Comparison of ENCODE assay signal across 16 cellular contexts in genomic region chr2:219419331-219420197, GRCh38. TPM values are rescaled to one million over a fixed set of nuclear protein-coding genes. Genes with fewer than 3 reads are reported as not detected.
DNase-seq lines count a peak whose midpoint lies in the region; ATAC-seq, FAIRE-seq and TF ChIP-seq lines count a peak whose summit lies in the region.
"Had no signal": no experiment of that assay in that cellular context is flagged by ENCODE, and none has a peak within 500 bp of the region (broad histone marks: within the 10 kb centered on the region; RNA-seq: fewer than 3 reads in every experiment).

No MANE protein-coding gene starts in this region.

- H2BK15ac ChIP-seq in H1 (ENCODE audit: low read length): peak overlapping the region; percentile 14; the same call in 1 of the 2 replicates
- no peak overlapping the region for H2BK15ac ChIP-seq in mesendoderm (replicated peaks; ENCODE audit: low read depth)

- H3K36me3 ChIP-seq in H1 (ENCODE audit: control insufficient read depth in 2 of 4, insufficient read depth in 4 of 4, low read length in 3 of 4): no peaks in the 10 kb centered on the region
- H3K36me3 ChIP-seq in muscle layer of colon (ENCODE audit: insufficient read depth, low read length): peaks cover 49% of the 10 kb centered on the region
- H3K36me3 ChIP-seq in tibial artery: peaks cover 0 to 23% (median 20%) of the 10 kb centered on the region in 3 donors
- H3K36me3 ChIP-seq in mesendoderm (ENCODE audit: control insufficient read depth, insufficient read depth, low read length): no peaks in the 10 kb centered on the region

- H2BK120ac ChIP-seq in H1 (replicated peaks; ENCODE audit: low read depth, low read length): no peak overlapping the region
- no peak overlapping the region for H2BK120ac ChIP-seq in mesendoderm (ENCODE audit: low read depth, low read length)

- H3K4me1 Mint-ChIP-seq in activated CD4-positive, alpha-beta T cell treated with anti-CD3 and anti-CD28 coated beads for 36 hours: no peaks in the 10 kb centered on the region

- no peak for TF ChIP-seq EP300 in H1 (IDR thresholded peaks at IDR 0.05; ENCODE audit: borderline replicate concordance in 1 of 2, low read depth in 2 of 2, low read length in 2 of 2)

- POLR2A ChIA-PET in H1 (lab: Charles Lee; ENCODE audit: partially characterized antibody): interaction anchor here (0.6 to 4.6 kb wide), 5 partner anchors 15 to 134 kb away, joined by 3 to 17 read pairs (median 3); no protein-coding TSS in a partner anchor
- POLR2A ChIA-PET in activated CD4-positive, alpha-beta T cell treated with anti-CD3 and anti-CD28 coated beads for 36 hours (lab: Charles Lee): no interaction called here

- H3K36me3 Mint-ChIP-seq in activated CD4-positive, alpha-beta T cell treated with anti-CD3 and anti-CD28 coated beads for 36 hours (ENCODE audit: low read depth): no peaks in the 10 kb centered on the region

- H3K4me3 ChIP-seq in H1 (ENCODE audit: extremely low read depth in 1 of 4, insufficient read depth in 2 of 4, low read depth in 3 of 4, low read length in 4 of 4): no peak overlapping the region
- peak overlapping the region; percentile 90 to 97 for H3K4me3 ChIP-seq in muscle layer of colon (ENCODE audit: low read depth in 1 of 2, low read length in 2 of 2)
- peak overlapping the region; percentile 61 for H3K4me3 ChIP-seq in tibial artery
- no peak overlapping the region for H3K4me3 ChIP-seq in mesendoderm (ENCODE audit: low read length)

- no peak overlapping the region for H2BK20ac ChIP-seq in H1 (ENCODE audit: low read length)

- WGBS in H1 (ENCODE audit: extremely low coverage in 1 of 2, insufficient coverage in 1 of 2, insufficient read length in 1 of 2, insufficient replicate concordance in 2 of 2, low coverage in 1 of 2, low lambda C conversion rate in 2 of 2, missing lambda C conversion rate in 1 of 2), 2 experiments: 93% methylated on average over 5 of the region's 9 CpGs; no CpG with 5 or more reads in 1 of the 2 experiments
- no CpG with 5 or more reads among the region's 9 CpGs for WGBS in mesendoderm (ENCODE audit: extremely low coverage, insufficient coverage, low lambda C conversion rate)

- TF ChIP-seq RAD21 in H1 (IDR thresholded peaks at IDR 0.05 in 1 of 2, conservative IDR thresholded peaks at IDR 0.05 in 1 of 2; ENCODE audit: low read depth in 2 of 2, low read length in 2 of 2): no peak

- H3K27ac ChIP-seq in H1 (ENCODE audit: low read depth, low read length): no peak overlapping the region
- H3K27ac ChIP-seq in muscle layer of colon (ENCODE audit: low read depth, low read length): peak overlapping the region; percentile 96
- H3K27ac ChIP-seq in tibial artery: peak overlapping the region; percentile 87 to 96
- H3K27ac ChIP-seq in mesendoderm (ENCODE audit: low read depth, low read length): no peak overlapping the region
- H3K27ac ChIP-seq: C4-2B had no signal

- peaks cover 0 to 2% of the 10 kb centered on the region in 2 experiments for H4K20me1 ChIP-seq in H1 (replicated peaks in 1 of 2; ENCODE audit: control insufficient read depth in 1 of 2, insufficient read depth in 2 of 2, low read length in 2 of 2)

- no peak overlapping the region for H2AK5ac ChIP-seq in H1 (ENCODE audit: low read depth, low read length)
- no peak overlapping the region for H2AK5ac ChIP-seq in mesendoderm (ENCODE audit: low read length)

- H4K5ac ChIP-seq in H1 (ENCODE audit: insufficient read length, low read depth, low read length): no peak overlapping the region
- H4K5ac ChIP-seq in mesendoderm (ENCODE audit: low read length): no peak overlapping the region

- H3K23me2 ChIP-seq in H1 (ENCODE audit: low read depth, low read length): peaks cover 2% of the 10 kb centered on the region

- H3K9ac ChIP-seq in H1 (replicated peaks in 1 of 4; ENCODE audit: extremely low read depth in 1 of 4, low read depth in 3 of 4, low read length in 3 of 4): no peak overlapping the region
- H3K9ac ChIP-seq in muscle layer of colon (ENCODE audit: low read length): peak overlapping the region; percentile 100
- no peak overlapping the region for H3K9ac ChIP-seq in mesendoderm (ENCODE audit: low read length)

- no peak overlapping the region for H2BK5ac ChIP-seq in H1 (ENCODE audit: low read depth, low read length)
- H2BK5ac ChIP-seq in mesendoderm (ENCODE audit: low read length): no peak overlapping the region

- H3K9me3 ChIP-seq in H1 (ENCODE audit: insufficient read depth in 2 of 2, low read depth in 1 of 2, low read length in 1 of 2) (no peaks in the 10 kb centered on the region), muscle layer of colon (ENCODE audit: low read length) (no peaks in the 10 kb centered on the region), tibial artery (no peaks in the 10 kb centered on the region)

- H3K23ac ChIP-seq in H1 (ENCODE audit: insufficient read length): no peak overlapping the region
- H3K23ac ChIP-seq in mesendoderm (ENCODE audit: low read length): no peak overlapping the region

- intact Hi-C loops in tibial artery (cut with DNase I; ENCODE audit: low total_unique reads): no loop called here
- intact Hi-C loops in activated CD4-positive, alpha-beta T cell treated with anti-CD3 and anti-CD28 coated beads for 36 hours (cut with DNase I, micrococcal nuclease): no loop called here

- DNase-seq in OCI-M1 (lab: John Stamatoyannopoulos, UW) (peak; percentile 79), H1 (ENCODE audit: low read depth in 1 of 2, low spot score in 2 of 2) (no peak), tibial artery (peak in 1 of 2 donors; percentile 88), mesendoderm (no peak), NCI-H774 (lab: John Stamatoyannopoulos, UW) (no peak)
- DNase-seq in activated CD4-positive, alpha-beta T cell treated with anti-CD3 and anti-CD28 coated beads for 36 hours: no peak
- DNase-seq: activated CD4-positive, alpha-beta T cell treated with anti-CD3 and anti-CD28 coated beads, Interleukin-2, amount 50 U/mL, for 4 hours; effector memory CD4-positive, alpha-beta T cell; NCI-H226; occipital lobe; T-helper 9 cell had no signal

- no peak for ATAC-seq in activated CD4-positive, alpha-beta T cell treated with anti-CD3 and anti-CD28 coated beads for 36 hours

- H3K4me2 ChIP-seq in H1 (ENCODE audit: insufficient read depth in 1 of 2, low read depth in 2 of 2, low read length in 2 of 2): 0 out of 4 replicates have a peak overlapping the region, but pooled peaks of 1 of the 2 experiments have one; percentile 12
- H3K4me2 ChIP-seq in mesendoderm (ENCODE audit: low read length): no peak overlapping the region

- TF ChIP-seq POLR2A in H1 (IDR thresholded peaks at IDR 0.05; ENCODE audit: control extremely low read depth in 1 of 2, low read depth in 2 of 2, low read length in 2 of 2): no peak

- H4K8ac ChIP-seq in H1 (ENCODE audit: extremely low read depth, insufficient read depth, low read length): no peak overlapping the region
- no peak overlapping the region for H4K8ac ChIP-seq in mesendoderm (ENCODE audit: low read depth, low read length)

- no peaks in the 10 kb centered on the region for H3K9me3 Mint-ChIP-seq in activated CD4-positive, alpha-beta T cell treated with anti-CD3 and anti-CD28 coated beads for 36 hours (ENCODE audit: low read depth)
- H3K9me3 Mint-ChIP-seq: activated T-helper 2 cell treated with anti-CD3 and anti-CD28 coated beads, Interferon-gamma antibody, Interleukin-2, Interleukin-4, amounts not matched to agents 10 μg/mL and 5 μg/mL and 100 μg/mL, durations not matched to agents 14 hours and 24 hours and 36 hours had no signal

- H3K4ac ChIP-seq in H1 (replicated peaks; ENCODE audit: insufficient read length, low read depth, low read length): no peak overlapping the region
- H3K4ac ChIP-seq in mesendoderm (ENCODE audit: low read depth, low read length): no peak overlapping the region

- H2BK12ac ChIP-seq in H1 (ENCODE audit: low read depth, low read length): no peak overlapping the region

- no peak overlapping the region for H3K27ac Mint-ChIP-seq in activated CD4-positive, alpha-beta T cell treated with anti-CD3 and anti-CD28 coated beads for 36 hours
- H3K27ac Mint-ChIP-seq: activated T-helper 2 cell treated with anti-CD3 and anti-CD28 coated beads, Interferon-gamma antibody, Interleukin-2, Interleukin-4, amounts not matched to agents 10 μg/mL and 5 μg/mL and 100 μg/mL, durations not matched to agents 14 hours and 24 hours and 36 hours had no signal

- H3K14ac ChIP-seq in H1 (ENCODE audit: insufficient read length): no peak overlapping the region

- no peaks in the 10 kb centered on the region for H3K79me2 ChIP-seq in H1 (ENCODE audit: control insufficient read depth in 1 of 2, insufficient read depth in 2 of 2, low read length in 2 of 2)
- H3K79me2 ChIP-seq in mesendoderm (ENCODE audit: control insufficient read depth, insufficient read depth, low read length): no peaks in the 10 kb centered on the region

- CTCF ChIA-PET in H1 (lab: Charles Lee; ENCODE audit: partially characterized antibody): interaction anchor here (1.2 to 88.6 kb wide), 6 partner anchors 9 to 70 kb away, joined by 4 to 7248 read pairs (median 16); partner anchors contain the start of genes ASIC4, CHPF, GMPPA and SPEG
- CTCF ChIA-PET in activated CD4-positive, alpha-beta T cell treated with anti-CD3 and anti-CD28 coated beads for 36 hours (lab: Charles Lee): interaction anchor here (0.5 to 2.4 kb wide), 5 partner anchors 8 to 265 kb away, joined by 3 to 9 read pairs (median 3); no protein-coding TSS in a partner anchor

- no peak for TF ChIP-seq CTCF in H1 (IDR thresholded peaks at IDR 0.05; ENCODE audit: control extremely low read depth in 1 of 3, insufficient read depth in 1 of 3, low read depth in 1 of 3, low read length in 3 of 3)
- TF ChIP-seq CTCF in tibial artery (IDR thresholded peaks at IDR 0.05): no peak

- peaks cover 17% of the 10 kb centered on the region for H3K27me3 Mint-ChIP-seq in activated CD4-positive, alpha-beta T cell treated with anti-CD3 and anti-CD28 coated beads for 36 hours

- H3K79me1 ChIP-seq in H1 (ENCODE audit: low read depth, low read length) (no peaks in the 10 kb centered on the region), mesendoderm (ENCODE audit: low read length) (no peaks in the 10 kb centered on the region)

- H2AFZ ChIP-seq in H1 (ENCODE audit: low read length): no peak overlapping the region

- no peak overlapping the region for H3K4me3 Mint-ChIP-seq in activated CD4-positive, alpha-beta T cell treated with anti-CD3 and anti-CD28 coated beads for 36 hours

- no peak overlapping the region for H3K56ac ChIP-seq in H1 (replicated peaks; ENCODE audit: insufficient read length, low read depth, low read length)
- no peak overlapping the region for H3K56ac ChIP-seq in mesendoderm (ENCODE audit: low read length)

- H3K18ac ChIP-seq in H1 (ENCODE audit: extremely low read depth, low read length) (no peak overlapping the region), mesendoderm (ENCODE audit: low read length) (no peak overlapping the region)

- FAIRE-seq in H1 (lab: Jason Lieb, UNC): no peak
- FAIRE-seq: H54 had no signal

- peaks cover 15 to 36% (median 29%) of the 10 kb centered on the region in 4 experiments for H3K27me3 ChIP-seq in H1 (replicated peaks in 1 of 4; ENCODE audit: control insufficient read depth in 3 of 4, extremely low read depth in 1 of 4, insufficient read depth in 3 of 4, low read length in 3 of 4)
- peaks cover 0 to 15% of the 10 kb centered on the region in 2 donors for H3K27me3 ChIP-seq in muscle layer of colon (ENCODE audit: control insufficient read depth in 1 of 2, insufficient read depth in 2 of 2, low read length in 2 of 2)
- H3K27me3 ChIP-seq in tibial artery: no peaks in the 10 kb centered on the region
- H3K27me3 ChIP-seq in mesendoderm (ENCODE audit: insufficient read depth, low read length, poor library complexity): peaks cover 8% of the 10 kb centered on the region

- H3K4me1 ChIP-seq in H1 (replicated peaks in 1 of 4; ENCODE audit: control insufficient read depth in 3 of 4, insufficient read depth in 4 of 4, low read length in 3 of 4): peaks cover 8 to 26% (median 15%) of the 10 kb centered on the region in 4 experiments
- peaks cover 32% of the 10 kb centered on the region for H3K4me1 ChIP-seq in muscle layer of colon (ENCODE audit: insufficient read depth, low read length)
- H3K4me1 ChIP-seq in tibial artery: peaks cover 0 to 69% (median 27%) of the 10 kb centered on the region in 4 donors
- H3K4me1 ChIP-seq in mesendoderm (ENCODE audit: control insufficient read depth, low read depth, low read length): no peaks in the 10 kb centered on the region

- H4K91ac ChIP-seq in H1 (replicated peaks; ENCODE audit: insufficient read length, low read length): no peak overlapping the region

RNA-seq across cellular contexts. Expression of gene DES, which starts 1.4 kb away (rescaled TPM):
- total RNA-seq in H1 (2021; fragmentation: NEBNext Ultra II Directional; extraction: Animal tissue kit (Norgen Biotek cat#: 25700)): 1.5 and 1.8 TPM in 2 replicates
- 3.8 and 4.3 TPM in 2 replicates for polyA plus RNA-seq in H1 (2011; rRNA removed)
- 5.0 TPM for polyA plus RNA-seq in H1 (2011; cell fraction: cytosol; rRNA removed)
- polyA plus RNA-seq in H1 (2011; cell fraction: nucleus; rRNA removed): 3.5 TPM
- polyA plus RNA-seq in H1 (2012, experiment 1 of 2): 2.0 to 3.8 TPM (median 3.0 TPM) in 4 replicates
- polyA plus RNA-seq in H1 (2012, experiment 2 of 2): 1.8 TPM
- 1.2 TPM for polyA plus RNA-seq in H1 (2013, experiment 1 of 2)
- 2.2 TPM for polyA plus RNA-seq in H1 (2013, experiment 2 of 2)
- 7.1 and 14.3 TPM in 2 replicates for polyA minus RNA-seq in H1 (2011; rRNA and poly(A)+ RNA removed)
- polyA minus RNA-seq in H1 (2011; cell fraction: cytosol; rRNA and poly(A)+ RNA removed): 5.7 TPM
- 2.7 TPM for polyA minus RNA-seq in H1 (2011; cell fraction: nucleus; rRNA and poly(A)+ RNA removed)
- 3.5 TPM for polyA plus RNA-seq in mesendoderm (2013, experiment 1 of 2)
- polyA plus RNA-seq in mesendoderm (2013, experiment 2 of 2): 3.2 TPM
- not detected for total RNA-seq in activated CD4-positive, alpha-beta T cell treated with anti-CD3 and anti-CD28 coated beads for 36 hours
- total RNA-seq: activated T-helper 2 cell treated with anti-CD3 and anti-CD28 coated beads, Interferon-gamma antibody, Interleukin-2, Interleukin-4, amounts not matched to agents 10 μg/mL and 5 μg/mL and 100 μg/mL, durations not matched to agents 14 hours and 24 hours and 36 hours; M059J had no signal

RNA-seq across cellular contexts. Expression of gene SPEG, which starts 15.1 kb away (rescaled TPM):
- total RNA-seq in H1 (2021; fragmentation: NEBNext Ultra II Directional; extraction: Animal tissue kit (Norgen Biotek cat#: 25700)): 32.0 and 36.7 TPM in 2 replicates
- 19.9 and 37.1 TPM in 2 replicates for polyA plus RNA-seq in H1 (2011; rRNA removed)
- polyA plus RNA-seq in H1 (2011; cell fraction: cytosol; rRNA removed): 41.0 TPM
- 98.6 TPM for polyA plus RNA-seq in H1 (2011; cell fraction: nucleus; rRNA removed)
- polyA plus RNA-seq in H1 (2012, experiment 1 of 2): 20.0 to 41.3 TPM (median 36.9 TPM) in 4 replicates
- polyA plus RNA-seq in H1 (2012, experiment 2 of 2): 18.5 TPM
- 41.2 TPM for polyA plus RNA-seq in H1 (2013, experiment 1 of 2)
- polyA plus RNA-seq in H1 (2013, experiment 2 of 2): 36.3 TPM
- polyA minus RNA-seq in H1 (2011; rRNA and poly(A)+ RNA removed): 7.1 and 12.4 TPM in 2 replicates
- polyA minus RNA-seq in H1 (2011; cell fraction: cytosol; rRNA and poly(A)+ RNA removed): 13.4 TPM
- polyA minus RNA-seq in H1 (2011; cell fraction: nucleus; rRNA and poly(A)+ RNA removed): 39.5 TPM
- polyA plus RNA-seq in mesendoderm (2013, experiment 1 of 2): 6.7 TPM
- 6.4 TPM for polyA plus RNA-seq in mesendoderm (2013, experiment 2 of 2)
- total RNA-seq in activated CD4-positive, alpha-beta T cell treated with anti-CD3 and anti-CD28 coated beads for 36 hours: 1 to 10 TPM in 1 of 2 experiments, under 1 TPM in 1; 0.89 to 1.4 TPM
- total RNA-seq: activated T-helper 2 cell treated with anti-CD3 and anti-CD28 coated beads, Interferon-gamma antibody, Interleukin-2, Interleukin-4, amounts not matched to agents 10 μg/mL and 5 μg/mL and 100 μg/mL, durations not matched to agents 14 hours and 24 hours and 36 hours had no signal

RNA-seq across cellular contexts. Expression of gene DNPEP, which starts 31.9 kb away (rescaled TPM):
- total RNA-seq in H1 (2021; fragmentation: NEBNext Ultra II Directional; extraction: Animal tissue kit (Norgen Biotek cat#: 25700)): 59.8 and 64.2 TPM in 2 replicates
- polyA plus RNA-seq in H1 (2011; rRNA removed): 109 and 142 TPM in 2 replicates
- polyA plus RNA-seq in H1 (2011; cell fraction: cytosol; rRNA removed): 96.0 TPM
- 161 TPM for polyA plus RNA-seq in H1 (2011; cell fraction: nucleus; rRNA removed)
- polyA plus RNA-seq in H1 (2012, experiment 1 of 2): 58.5 to 91.4 TPM (median 86.2 TPM) in 4 replicates
- 101 TPM for polyA plus RNA-seq in H1 (2012, experiment 2 of 2)
- polyA plus RNA-seq in H1 (2013, experiment 1 of 2): 58.4 TPM
- polyA plus RNA-seq in H1 (2013, experiment 2 of 2): 61.5 TPM
- 69.7 and 71.8 TPM in 2 replicates for polyA minus RNA-seq in H1 (2011; rRNA and poly(A)+ RNA removed)
- polyA minus RNA-seq in H1 (2011; cell fraction: cytosol; rRNA and poly(A)+ RNA removed): 32.7 TPM
- 55.3 TPM for polyA minus RNA-seq in H1 (2011; cell fraction: nucleus; rRNA and poly(A)+ RNA removed)
- 49.5 TPM for polyA plus RNA-seq in mesendoderm (2013, experiment 1 of 2)
- polyA plus RNA-seq in mesendoderm (2013, experiment 2 of 2): 50.4 TPM
- 10 to 100 TPM; 81.0 to 93.1 TPM for total RNA-seq in activated CD4-positive, alpha-beta T cell treated with anti-CD3 and anti-CD28 coated beads for 36 hours

Comparison
In these comparisons a context has a peak if more than half of its experiments do, and no peak if none do; other contexts are left out.
1. H3K27ac ChIP-seq: peak in muscle layer of colon (single experiment) and tibial artery (2 of 2); none in H1 (single experiment) and mesendoderm (single experiment).
2. H3K4me3 ChIP-seq: peak in muscle layer of colon (2 of 2) and tibial artery (2 of 2); none in H1 (0 of 4) and mesendoderm (single experiment).
3. RNA of gene SPEG, which starts 15.1 kb away (total RNA-seq): 32.0 to 36.7 TPM in H1; 0.89 to 1.4 TPM in activated CD4-positive, alpha-beta T cell treated with anti-CD3 and anti-CD28 coated beads for 36 hours; every median in the first group is over 10 times any median in the second.